12 cellular contexts compared by ENCODE assay signal in the genomic region with DNA sequence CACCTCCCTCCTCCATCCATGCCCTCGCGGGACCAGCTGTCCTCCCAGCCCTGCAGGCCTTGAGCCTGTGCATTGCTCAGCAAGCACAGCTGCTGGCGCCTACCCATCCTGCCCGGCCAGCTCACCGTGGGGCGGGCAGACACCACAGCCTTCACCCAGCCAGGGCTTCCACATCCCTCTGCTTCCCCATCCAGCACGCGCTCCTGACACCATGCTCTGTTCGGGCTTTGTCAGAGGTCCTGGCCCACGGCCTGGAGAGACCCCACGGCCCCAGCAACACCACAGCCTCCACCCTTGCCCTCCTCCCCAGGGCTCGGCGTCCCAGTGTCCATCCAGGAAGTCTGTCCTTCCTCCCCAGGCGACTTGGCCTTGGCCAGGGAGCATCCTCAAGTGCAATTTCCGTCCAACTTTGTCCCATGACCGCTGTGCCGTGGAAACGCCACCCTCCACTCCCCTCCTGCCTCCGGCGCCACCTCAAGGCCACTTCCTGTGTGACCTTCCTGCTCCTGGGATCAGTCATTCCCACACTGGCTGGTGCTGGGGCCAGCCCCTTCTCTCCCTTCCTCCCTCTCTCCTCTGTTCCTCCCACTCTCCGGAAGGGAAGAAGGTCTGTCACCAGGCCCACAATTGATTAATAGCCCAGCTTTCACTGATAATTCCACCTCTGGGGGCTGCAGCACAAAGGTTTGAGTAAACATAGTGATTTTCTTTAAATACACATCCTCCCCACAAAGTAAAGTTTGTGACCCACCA.
A peak's percentile ranks its signal among the peaks of the same experiment; 100 is the strongest.
DNase-seq lines count a peak whose midpoint lies in the region; ATAC-seq, FAIRE-seq and TF ChIP-seq lines count a peak whose summit lies in the region.
"Had no signal": no experiment of that assay in that cellular context is flagged by ENCODE, and none has a peak within 500 bp of the region (broad histone marks: within the 10 kb centered on the region; RNA-seq: fewer than 3 reads in every experiment).

No MANE protein-coding gene starts in this region.

- H3K9me3 Mint-ChIP-seq in nephron progenitor cell, result no peaks in the 10 kb centered on the region
- H3K9me3 Mint-ChIP-seq: naive B cell had no signal

- H3K36me3 Mint-ChIP-seq in nephron progenitor cell (ENCODE audit: low read depth), result no peaks in the 10 kb centered on the region
- H3K36me3 Mint-ChIP-seq: naive B cell had no signal

- H3K27ac ChIP-seq in SJCRH30, result peak overlapping the region; percentile 38

- no peaks in the 10 kb centered on the region for H3K36me3 ChIP-seq in SJCRH30
- H3K36me3 ChIP-seq: BE2C had no signal

- peaks cover 5% of the 10 kb centered on the region for H3K27me3 Mint-ChIP-seq in nephron progenitor cell (ENCODE audit: low read depth, poor library complexity)

- FAIRE-seq in GM12892 (lab: Jason Lieb, UNC), result no peak

- TF ChIP-seq POLR2A in GM12892 (IDR thresholded peaks at IDR 0.05; ENCODE audit: low read depth, low read length), result no peak

- no peaks in the 10 kb centered on the region for H3K9me3 ChIP-seq in SJCRH30 (replicated peaks)
- H3K9me3 ChIP-seq: BE2C had no signal

- DNase-seq in SJCRH30, result peak; percentile 60 to 63
- peak; percentile 70 for DNase-seq in left cardiac atrium
- DNase-seq in nephron progenitor cell, result peak; percentile 38
- DNase-seq in GM12892 (ENCODE audit: insufficient read length), result no peak
- DNase-seq in T1000 (lab: John Stamatoyannopoulos, UW), result no peak
- DNase-seq in NCI-H1048 (lab: John Stamatoyannopoulos, UW), result no peak
- no peak for DNase-seq in NCI-H510A (lab: John Stamatoyannopoulos, UW)
- DNase-seq: activated T-cell treated with anti-CD3 and anti-CD28 coated beads, Interleukin-2, amount 50 U/mL, for 48 hours; BE2C; naive B cell; NCI-H510A treated with DMSO at 0.1 percent for 48 hours had no signal

- peak overlapping the region; percentile 32 for H3K4me3 ChIP-seq in SJCRH30

- 0 out of 3 replicates have a peak, but pooled peaks have one; percentile 3 for TF ChIP-seq CTCF in GM12872 (IDR thresholded peaks at IDR 0.05; ENCODE audit: insufficient read depth, low read depth, low read length)
- no peak for TF ChIP-seq CTCF in nephron progenitor cell (IDR thresholded peaks at IDR 0.05)

- ATAC-seq in left cardiac atrium, result peak; percentile 53 to 84

- peaks cover 3% of the 10 kb centered on the region; the same call in 1 of the 2 replicates for H3K4me1 ChIP-seq in SJCRH30
- H3K4me1 ChIP-seq: BE2C had no signal

- H3K4me3 Mint-ChIP-seq in nephron progenitor cell, result no peak overlapping the region

- H3K4me1 Mint-ChIP-seq in nephron progenitor cell, result peaks cover 67% of the 10 kb centered on the region

- intact Hi-C loops in left cardiac atrium (cut with DNase I), result no loop called here

- 0 out of 2 replicates have a peak, but pooled peaks cover 3% of the 10 kb centered on the region for H3K27me3 ChIP-seq in SJCRH30
- H3K27me3 ChIP-seq: BE2C had no signal

- peak overlapping the region; percentile 93 for H3K27ac Mint-ChIP-seq in nephron progenitor cell

Comparison
In these comparisons a context has a peak if more than half of its experiments do, and no peak if none do; other contexts are left out.
1. DNase-seq: peak in SJCRH30 (2 of 2), left cardiac atrium (single experiment) and nephron progenitor cell (single experiment); none in GM12892 (single experiment), T1000 (single experiment), NCI-H1048 (single experiment) and NCI-H510A (single experiment).